24 cellular contexts compared by ENCODE assay signal in the genomic region with DNA sequence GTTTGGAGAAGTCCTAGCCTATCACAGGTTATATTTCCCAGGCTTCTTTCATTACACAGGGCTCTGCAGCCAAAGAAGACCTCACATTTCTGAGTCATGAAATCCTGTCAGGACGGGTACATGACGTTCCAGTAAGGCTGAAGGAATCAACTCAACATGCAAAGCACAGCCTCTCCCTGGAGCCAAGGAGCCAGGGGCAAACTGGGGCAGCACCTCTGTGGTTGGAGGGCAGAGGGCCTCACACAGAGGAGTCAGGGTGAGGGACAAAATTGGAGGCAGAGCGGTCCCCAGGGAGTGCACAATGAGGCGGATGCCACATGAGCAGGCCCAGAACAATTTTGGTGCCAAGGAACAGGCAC.
DNase-seq lines count a peak whose midpoint lies in the region; ATAC-seq and TF ChIP-seq lines count a peak whose summit lies in the region.
"Had no signal": no experiment of that assay in that cellular context is flagged by ENCODE, and none has a peak within 500 bp of the region (broad histone marks: within the 10 kb centered on the region; RNA-seq: fewer than 3 reads in every experiment).

No MANE protein-coding gene starts in this region.

- intact Hi-C loops in esophagus muscularis mucosa (cut with DNase I): no loop called here
- intact Hi-C loops in sciatic nerve (cut with DNase I): no loop called here

- WGBS in esophagus muscularis mucosa: 63% methylated on average over 4 of the region's 4 CpGs

- ATAC-seq in sciatic nerve: peak; percentile 65
- no peak for ATAC-seq in HG02870 (IDR thresholded peaks at IDR 0.05; ENCODE audit: unreplicated experiment)
- no peak for ATAC-seq in GM21390 (IDR thresholded peaks at IDR 0.05; ENCODE audit: unreplicated experiment)
- ATAC-seq: heart right ventricle, left cardiac atrium had no signal

- H3K9ac ChIP-seq in adipocyte (ENCODE audit: low read length): no peak overlapping the region
- H3K9ac ChIP-seq: BLaER1 treated with 17β-estradiol and CSF1 and Interleukin-3, amounts not matched to agents 10 nM and 100 nM had no signal

- no peak overlapping the region for H3K4me3 ChIP-seq in adipocyte (ENCODE audit: low read length)
- no peak overlapping the region for H3K4me3 ChIP-seq in esophagus muscularis mucosa
- H3K4me3 ChIP-seq: BLaER1 treated with 17β-estradiol and CSF1 and Interleukin-3, amounts not matched to agents 10 nM and 100 nM; heart right ventricle; ovary had no signal

- TF ChIP-seq CTCF in esophagus muscularis mucosa (IDR thresholded peaks at IDR 0.05) (no peak), GM13977 (IDR thresholded peaks at IDR 0.05; ENCODE audit: extremely low read depth, insufficient read depth, missing control alignments) (no peak)

- peak overlapping the region in 3 of 4 donors; percentile 38 to 68 (median 62) for H3K27ac ChIP-seq in esophagus muscularis mucosa (replicated peaks in 1 of 4)
- H3K27ac ChIP-seq: BLaER1 treated with 17β-estradiol and CSF1 and Interleukin-3, amounts not matched to agents 10 nM and 100 nM; heart right ventricle; ovary; VCaP had no signal

- no peak for TF ChIP-seq POLR2A in esophagus muscularis mucosa (IDR thresholded peaks at IDR 0.05; ENCODE audit: low read depth)

- H3K36me3 ChIP-seq in adipocyte (ENCODE audit: control insufficient read depth, insufficient read depth, low read length, severe bottlenecking): no peaks in the 10 kb centered on the region
- no peaks in the 10 kb centered on the region for H3K36me3 ChIP-seq in esophagus muscularis mucosa
- H3K36me3 ChIP-seq: BLaER1 treated with 17β-estradiol and CSF1 and Interleukin-3, amounts not matched to agents 10 nM and 100 nM; heart right ventricle; ovary had no signal

- TF ChIP-seq EP300 in esophagus muscularis mucosa (IDR thresholded peaks at IDR 0.05): no peak

- H3K9me3 ChIP-seq in adipocyte (ENCODE audit: control insufficient read depth, low read length) (no peaks in the 10 kb centered on the region), esophagus muscularis mucosa (no peaks in the 10 kb centered on the region)
- H3K9me3 ChIP-seq: BLaER1 treated with 17β-estradiol and CSF1 and Interleukin-3, amounts not matched to agents 10 nM and 100 nM; heart right ventricle; ovary had no signal

- H3K4me1 ChIP-seq in adipocyte (ENCODE audit: control insufficient read depth, insufficient read depth, low read length) (peaks cover 24% of the 10 kb centered on the region), esophagus muscularis mucosa (peaks cover 0 to 22% (median 17%) of the 10 kb centered on the region in 4 donors)
- H3K4me1 ChIP-seq: BLaER1 treated with 17β-estradiol and CSF1 and Interleukin-3, amounts not matched to agents 10 nM and 100 nM; heart right ventricle had no signal

- in situ Hi-C loops in G401 (cut with HindIII; ENCODE audit: low sequenced_read_pairs) (no loop called here), GM13977 (cut with MboI; ENCODE audit: low pct_unique_long_range_greater_than_20kb, low sequenced_read_pairs, unreplicated experiment) (no loop called here)

- DNase-seq in EH (ENCODE audit: low read depth) (peak; percentile 17), adipocyte (ENCODE audit: low read depth) (peak; percentile 59), esophagus muscularis mucosa (ENCODE audit: extremely low spot score) (no peak), sciatic nerve (ENCODE audit: low spot score) (no peak), G401 (ENCODE audit: low spot score) (no peak), GM13977 (ENCODE audit: low spot score) (no peak)
- DNase-seq: activated CD4-positive, alpha-beta T cell treated with anti-CD3 and anti-CD28 coated beads for 48 hours; activated naive CD4-positive, alpha-beta T cell treated with Interleukin-2 at 50 U/mL for 16 hours; activated T-cell treated with anti-CD3 and anti-CD28 coated beads, Interleukin-2, amount 50 U/mL, for 48 hours; caudate nucleus; DMS79; H9; heart right ventricle; left cardiac atrium; NCI-H1105 treated with DMSO at 0.1 percent for 48 hours; NCI-H2081; nephron progenitor cell; ovary; RPMI8226; stimulated activated CD4-positive, alpha-beta T cell treated with anti-CD3 and anti-CD28 coated beads, Interleukin-2, amount 100 ng/mL, for 48 hours had no signal

- no peaks in the 10 kb centered on the region for H3K27me3 ChIP-seq in adipocyte (replicated peaks; ENCODE audit: control insufficient read depth, insufficient read depth, low read length)
- H3K27me3 ChIP-seq in esophagus muscularis mucosa: no peaks in the 10 kb centered on the region
- H3K27me3 ChIP-seq: BLaER1 treated with 17β-estradiol and CSF1 and Interleukin-3, amounts not matched to agents 10 nM and 100 nM; heart right ventricle; ovary had no signal

Comparison
In these comparisons a context has a peak if more than half of its experiments do, and no peak if none do; other contexts are left out.
1. DNase-seq: peak in EH (single experiment) and adipocyte (single experiment); none in esophagus muscularis mucosa (single experiment), sciatic nerve (single experiment), G401 (single experiment) and GM13977 (single experiment).